In the genomic region with DNA sequence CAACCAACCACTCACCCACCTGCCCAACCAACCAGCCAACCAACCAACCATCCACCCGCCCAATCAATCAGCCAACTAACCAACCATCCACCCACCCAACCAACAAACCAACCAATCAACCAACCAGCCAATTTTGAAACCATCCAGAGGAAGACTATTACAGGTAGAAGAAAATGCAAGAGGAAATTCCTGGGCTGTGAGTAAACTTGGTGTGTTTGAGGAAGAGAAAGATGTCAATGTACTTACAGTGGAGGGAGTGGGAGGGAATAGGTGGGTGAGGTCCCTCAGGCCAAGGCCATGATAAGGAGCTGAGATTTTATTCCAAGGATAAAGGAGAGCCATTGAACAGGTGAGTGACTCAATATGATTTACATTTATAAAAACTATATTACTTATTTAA, we compare ENCODE assay signal across 37 cellular contexts. TPM values are rescaled to one million over a fixed set of nuclear protein-coding genes. Genes with fewer than 3 reads are reported as not detected.
"Had no signal": no experiment of that assay in that cellular context is flagged by ENCODE, and none has a peak within 500 bp of the region (broad histone marks: within the 10 kb centered on the region; RNA-seq: fewer than 3 reads in every experiment).

No MANE protein-coding gene starts in this region.

- H3K4me1 Mint-ChIP-seq: mesothelial cell of epicardium, natural killer cell, nephron progenitor cell had no signal

- H3K79me2 ChIP-seq: hepatocyte, parathyroid adenoma had no signal

- H3K4me2 ChIP-seq: hepatocyte, neural progenitor cell had no signal

- H2AFZ ChIP-seq: hepatocyte, neural progenitor cell, parathyroid adenoma had no signal

- H3K36me3 Mint-ChIP-seq: mesothelial cell of epicardium, naive B cell, natural killer cell, neural progenitor cell had no signal

- H3K9me3 Mint-ChIP-seq: natural killer cell had no signal

- ATAC-seq: left cardiac atrium; left lung; lower lobe of right lung; natural killer cell; psoas muscle; right lobe of liver; stimulated activated naive B cell treated with anti-CD40 and anti-IgM and Interleukin-4, amounts not matched to agents 10 μg/mL and 1 μg/mL and 100 μg/mL, for 72 hours; stimulated activated naive CD8-positive, alpha-beta T cell treated with anti-CD3 and anti-CD28 coated beads, Interleukin-15, Interleukin-2, amounts not matched to agents 100 U/mL and 50 U/mL, for 24 hours had no signal

- DNase-seq: islet precursor cell; left cardiac atrium; left lung; lower lobe of right lung; mesendoderm; naive B cell; natural killer cell; nephron progenitor cell; occipital lobe; psoas muscle; right lobe of liver; stimulated activated CD4-positive, alpha-beta T cell treated with anti-CD3 and anti-CD28 coated beads, Interleukin-12 subunit alpha, Interleukin-12 subunit beta, amount 100 ng/mL, for 4 hours; stimulated activated CD4-positive, alpha-beta T cell treated with anti-CD3 and anti-CD28 coated beads, Interleukin-15, amount 100 ng/mL, for 24 hours; stimulated activated CD4-positive, alpha-beta T cell treated with anti-CD3 and anti-CD28 coated beads, Interleukin-2, amount 100 ng/mL, for 24 hours; stimulated activated CD4-positive, alpha-beta T cell treated with anti-CD3 and anti-CD28 coated beads, Interleukin-4, amount 100 ng/mL, for 1 hour; stimulated activated naive B cell treated with anti-CD40 and anti-IgM and Interleukin-4, amounts not matched to agents 10 μg/mL and 1 μg/mL and 100 μg/mL, for 72 hours; stimulated activated naive CD8-positive, alpha-beta T cell treated with anti-CD3 and anti-CD28 coated beads, Interleukin-15, Interleukin-2, amounts not matched to agents 100 U/mL and 50 U/mL, for 24 hours; stomach; testis; thyroid gland; transverse colon; upper lobe of left lung had no signal

- H3K4me1 ChIP-seq: left lung, lower lobe of right lung, neural progenitor cell, parathyroid adenoma, psoas muscle, right lobe of liver, testis, thyroid gland, vagina had no signal

- H3K36me3 ChIP-seq: left lung, lower lobe of right lung, neural progenitor cell, neutrophil, right atrium auricular region, right lobe of liver, stomach, thyroid gland, transverse colon, upper lobe of left lung, vagina had no signal

- H3K4me3 ChIP-seq: hepatocyte, left lung, lower lobe of right lung, neural progenitor cell, psoas muscle, right atrium auricular region, right lobe of liver, stomach, testis, thyroid gland, transverse colon, upper lobe of left lung, vagina had no signal

- H3K27me3 ChIP-seq: hepatocyte, left lung, neural progenitor cell, neutrophil, right atrium auricular region, right lobe of liver, stomach, testis, thyroid gland, transverse colon, upper lobe of left lung, vagina had no signal

- H3K27ac ChIP-seq: hepatocyte, left lung, lower lobe of right lung, neural progenitor cell, neutrophil, parathyroid adenoma, psoas muscle, right atrium auricular region, right lobe of liver, stomach, testis, thyroid gland, transverse colon, upper lobe of left lung, vagina had no signal

- H3K4me3 Mint-ChIP-seq: mesothelial cell of epicardium; naive B cell; natural killer cell; nephron progenitor cell; neural progenitor cell; stimulated activated naive B cell treated with anti-CD40 and anti-IgM and Interleukin-4, amounts not matched to agents 10 μg/mL and 1 μg/mL and 100 μg/mL, for 72 hours had no signal

- H3K9ac ChIP-seq: neural progenitor cell, parathyroid adenoma had no signal

- H3K27ac Mint-ChIP-seq: mesothelial cell of epicardium; natural killer cell; nephron progenitor cell; neural progenitor cell; stimulated activated naive B cell treated with anti-CD40 and anti-IgM and Interleukin-4, amounts not matched to agents 10 μg/mL and 1 μg/mL and 100 μg/mL, for 72 hours had no signal

- H3K9me3 ChIP-seq: left lung, lower lobe of right lung, neutrophil, psoas muscle, right atrium auricular region, right lobe of liver, stomach, testis, thyroid gland, transverse colon, upper lobe of left lung, vagina had no signal

RNA-seq across cellular contexts. Expression of a gene that starts 30.4 kb away (rescaled TPM):
- total RNA-seq: kidney epithelial cell, left cardiac atrium, left lung, liver, lower lobe of right lung, mesothelial cell of epicardium, mononuclear cell, natural killer cell, occipital lobe, osteocyte, posterior vena cava, psoas muscle, renal cortical epithelial cell, right atrium auricular region, right lobe of liver, skeletal muscle tissue, stomach, thyroid gland, transverse colon, upper lobe of left lung, urinary bladder, vagina had no signal
- polyA plus RNA-seq: hepatocyte, liver, stomach, urinary bladder had no signal
